Comparison of ENCODE assay signal across 1 cellular context in genomic region chr14:104140463-104141331, GRCh38.
TF ChIP-seq lines count a peak whose summit lies in the region.

No MANE protein-coding gene starts in this region.

TF ChIP-seq in WTC11, 78 proteins besides CTCF, POLR2A, EP300 and RAD21 (continued from another document):
- TF ChIP-seq AFF4 (CRISPR knock-in tag; IDR thresholded peaks at IDR 0.05; ENCODE audit: borderline replicate concordance), result no peak
- no peak for TF ChIP-seq MLX (CRISPR knock-in tag; IDR thresholded peaks at IDR 0.05)
- TF ChIP-seq ERG (CRISPR knock-in tag; IDR thresholded peaks at IDR 0.05), result no peak
- no peak for TF ChIP-seq RELA (CRISPR knock-in tag; IDR thresholded peaks at IDR 0.05; ENCODE audit: borderline replicate concordance)
- TF ChIP-seq ZNF219 (CRISPR knock-in tag; IDR thresholded peaks at IDR 0.05; ENCODE audit: borderline replicate concordance), result no peak
- no peak for TF ChIP-seq CDX4 (CRISPR knock-in tag; IDR thresholded peaks at IDR 0.05; ENCODE audit: borderline replicate concordance)
- no peak for TF ChIP-seq CBFB (CRISPR knock-in tag; IDR thresholded peaks at IDR 0.05; ENCODE audit: low read depth)
- TF ChIP-seq ZNF281 (CRISPR knock-in tag; IDR thresholded peaks at IDR 0.05), result no peak
